Comparison of ENCODE assay signal across 34 cellular contexts in genomic region chr22:35173655-35174054, GRCh38.
"Had no signal": no experiment of that assay in that cellular context is flagged by ENCODE, and none has a peak within 500 bp of the region (broad histone marks: within the 10 kb centered on the region; RNA-seq: fewer than 3 reads in every experiment).

No MANE protein-coding gene starts in this region.

- H3K27ac ChIP-seq: adrenal gland, body of pancreas, brain microvascular endothelial cell, breast epithelium, VCaP had no signal

- H3K4me3 Mint-ChIP-seq: activated B cell treated with CpG ODN at 0.5 μM for 24 hours; activated CD4-positive, alpha-beta memory T cell treated with anti-CD3 and anti-CD28 coated beads, Interleukin-2, amount 10 ng/mL, durations not matched to agents 7 days and 5 days; activated CD4-positive, alpha-beta T cell treated with anti-CD3 and anti-CD28 coated beads, Interleukin-2, amount 10 ng/mL, durations not matched to agents 7 days and 5 days; activated CD8-positive, alpha-beta memory T cell treated with anti-CD3 and anti-CD28 coated beads, Interleukin-2, amount 10 ng/mL, durations not matched to agents 7 days and 5 days; activated CD8-positive, alpha-beta T cell treated with anti-CD3 and anti-CD28 coated beads, Interleukin-2, amount 10 ng/mL, durations not matched to agents 7 days and 5 days; activated naive CD4-positive, alpha-beta T cell treated with anti-CD3 and anti-CD28 coated beads for 36 hours; activated naive CD8-positive, alpha-beta T cell treated with anti-CD3 and anti-CD28 coated beads for 36 hours; activated T-cell treated with anti-CD3 and anti-CD28 coated beads, Interleukin-2, amount 50 U/mL, for 24 hours; T-helper 1 cell treated with Interleukin-12 subunit alpha and Interleukin-12 subunit beta and Interleukin-4 antibody, amounts not matched to agents 30 μg/mL and 1 μg/mL, for 36 hours; T-helper 2 cell treated with Interferon-gamma antibody and Interleukin-4, amounts not matched to agents 5 μg/mL and 100 μg/mL, for 36 hours had no signal

- DNase-seq: activated B cell treated with CpG ODN at 0.5 μM for 24 hours; activated CD4-positive, alpha-beta memory T cell treated with anti-CD3 and anti-CD28 coated beads, Interleukin-2, amount 10 ng/mL, durations not matched to agents 7 days and 5 days; activated CD4-positive, alpha-beta T cell treated with anti-CD3 and anti-CD28 coated beads for 4 hours; activated CD4-positive, alpha-beta T cell treated with anti-CD3 and anti-CD28 coated beads, Interleukin-2, amount 10 ng/mL, durations not matched to agents 7 days and 5 days; activated CD4-positive, alpha-beta T cell treated with anti-CD3 and anti-CD28 coated beads, Interleukin-2, amount 50 U/mL, for 48 hours; activated CD4-positive, CD25-positive, alpha-beta regulatory T cell treated with anti-CD3 and anti-CD28 coated beads, Interleukin-2, amount 50 U/mL, for 72 hours; activated CD8-positive, alpha-beta memory T cell treated with anti-CD3 and anti-CD28 coated beads for 24 hours; activated CD8-positive, alpha-beta memory T cell treated with anti-CD3 and anti-CD28 coated beads, Interleukin-2, amount 10 ng/mL, durations not matched to agents 7 days and 5 days; activated CD8-positive, alpha-beta memory T cell treated with anti-CD3 and anti-CD28 coated beads, Interleukin-2, amount 50 U/mL, for 48 hours; activated CD8-positive, alpha-beta T cell treated with anti-CD3 and anti-CD28 coated beads, Interleukin-2, amount 10 ng/mL, durations not matched to agents 7 days and 5 days; activated effector memory CD4-positive, alpha-beta T cell treated with anti-CD3 and anti-CD28 coated beads, Interleukin-2, amount 50 U/mL, for 16 hours; activated gamma-delta T cell treated with Interleukin-2 at 50 U/mL for 16 hours; activated naive CD4-positive, alpha-beta T cell; activated naive CD4-positive, alpha-beta T cell treated with anti-CD3 and anti-CD28 coated beads for 36 hours; activated naive CD4-positive, alpha-beta T cell treated with anti-CD3 and anti-CD28 coated beads, Interleukin-2, amount 50 U/mL, for 16 hours; activated naive CD8-positive, alpha-beta T cell treated with anti-CD3 and anti-CD28 coated beads for 36 hours; activated T-cell treated with anti-CD3 and anti-CD28 coated beads, Interleukin-2, amount 50 U/mL, for 24 hours; activated T-cell treated with anti-CD3 and anti-CD28 coated beads, Interleukin-2, amount 50 U/mL, for 48 hours; adrenal gland; amniotic stem cell; aorta; body of pancreas; brain microvascular endothelial cell; central memory CD4-positive, alpha-beta T cell; SW 1271; T-helper 1 cell; T-helper 2 cell; T-helper 9 cell had no signal

- H3K4me3 ChIP-seq: adrenal gland, body of pancreas, breast epithelium had no signal

- H3K9me3 ChIP-seq: adrenal gland, body of pancreas, breast epithelium had no signal

- H3K4me1 ChIP-seq: adrenal gland, body of pancreas, breast epithelium had no signal

- H3K27ac Mint-ChIP-seq: activated B cell treated with CpG ODN at 0.5 μM for 24 hours; activated CD4-positive, alpha-beta memory T cell treated with anti-CD3 and anti-CD28 coated beads, Interleukin-2, amount 10 ng/mL, durations not matched to agents 7 days and 5 days; activated CD4-positive, alpha-beta T cell treated with anti-CD3 and anti-CD28 coated beads, Interleukin-2, amount 10 ng/mL, durations not matched to agents 7 days and 5 days; activated CD8-positive, alpha-beta memory T cell treated with anti-CD3 and anti-CD28 coated beads, Interleukin-2, amount 10 ng/mL, durations not matched to agents 7 days and 5 days; activated CD8-positive, alpha-beta T cell treated with anti-CD3 and anti-CD28 coated beads, Interleukin-2, amount 10 ng/mL, durations not matched to agents 7 days and 5 days; activated naive CD4-positive, alpha-beta T cell treated with anti-CD3 and anti-CD28 coated beads for 36 hours; activated naive CD4-positive, alpha-beta T cell treated with anti-CD3 and anti-CD28 coated beads, Interleukin-2, amount 50 U/mL, for 72 hours; activated naive CD8-positive, alpha-beta T cell treated with anti-CD3 and anti-CD28 coated beads for 36 hours; activated T-cell treated with anti-CD3 and anti-CD28 coated beads, Interleukin-2, amount 50 U/mL, for 24 hours; activated T-helper 2 cell treated with anti-CD3 and anti-CD28 coated beads, Interferon-gamma antibody, Interleukin-2, Interleukin-4, amounts not matched to agents 10 μg/mL and 5 μg/mL and 100 μg/mL, durations not matched to agents 14 hours and 24 hours and 36 hours; T-helper 1 cell treated with Interleukin-12 subunit alpha and Interleukin-12 subunit beta and Interleukin-4 antibody, amounts not matched to agents 30 μg/mL and 1 μg/mL, for 36 hours; T-helper 2 cell treated with Interferon-gamma antibody and Interleukin-4, amounts not matched to agents 5 μg/mL and 100 μg/mL, for 36 hours had no signal

- H3K4me1 Mint-ChIP-seq: activated B cell treated with CpG ODN at 0.5 μM for 24 hours; activated CD4-positive, alpha-beta memory T cell treated with anti-CD3 and anti-CD28 coated beads, Interleukin-2, amount 10 ng/mL, durations not matched to agents 7 days and 5 days; activated CD4-positive, alpha-beta T cell treated with anti-CD3 and anti-CD28 coated beads, Interleukin-2, amount 10 ng/mL, durations not matched to agents 7 days and 5 days; activated CD8-positive, alpha-beta memory T cell treated with anti-CD3 and anti-CD28 coated beads, Interleukin-2, amount 10 ng/mL, durations not matched to agents 7 days and 5 days; activated naive CD8-positive, alpha-beta T cell treated with anti-CD3 and anti-CD28 coated beads for 36 hours had no signal

- H3K9me3 Mint-ChIP-seq: activated B cell treated with CpG ODN at 0.5 μM for 24 hours; activated CD4-positive, alpha-beta memory T cell treated with anti-CD3 and anti-CD28 coated beads, Interleukin-2, amount 10 ng/mL, durations not matched to agents 7 days and 5 days; activated CD4-positive, alpha-beta T cell treated with anti-CD3 and anti-CD28 coated beads, Interleukin-2, amount 10 ng/mL, durations not matched to agents 7 days and 5 days; activated naive CD4-positive, alpha-beta T cell treated with anti-CD3 and anti-CD28 coated beads, Interleukin-2, amount 50 U/mL, for 72 hours; activated T-cell treated with anti-CD3 and anti-CD28 coated beads, Interleukin-2, amount 50 U/mL, for 24 hours; activated T-helper 2 cell treated with anti-CD3 and anti-CD28 coated beads, Interferon-gamma antibody, Interleukin-2, Interleukin-4, amounts not matched to agents 10 μg/mL and 5 μg/mL and 100 μg/mL, durations not matched to agents 14 hours and 24 hours and 36 hours; T-helper 1 cell treated with Interleukin-12 subunit alpha and Interleukin-12 subunit beta and Interleukin-4 antibody, amounts not matched to agents 30 μg/mL and 1 μg/mL, for 36 hours; T-helper 2 cell treated with Interferon-gamma antibody and Interleukin-4, amounts not matched to agents 5 μg/mL and 100 μg/mL, for 36 hours had no signal

- H3K27me3 ChIP-seq: adrenal gland, body of pancreas, brain microvascular endothelial cell had no signal

- ATAC-seq: activated CD8-positive, alpha-beta memory T cell treated with anti-CD3 and anti-CD28 coated beads, Interleukin-2, amount 10 ng/mL, durations not matched to agents 7 days and 5 days; activated CD8-positive, alpha-beta T cell treated with anti-CD3 and anti-CD28 coated beads, Interleukin-2, amount 10 ng/mL, durations not matched to agents 7 days and 5 days; activated naive CD4-positive, alpha-beta T cell treated with anti-CD3 and anti-CD28 coated beads, Interleukin-2, amount 50 U/mL, for 72 hours; body of pancreas had no signal

- H3K36me3 Mint-ChIP-seq: activated CD8-positive, alpha-beta memory T cell treated with anti-CD3 and anti-CD28 coated beads, Interleukin-2, amount 10 ng/mL, durations not matched to agents 7 days and 5 days; activated naive CD4-positive, alpha-beta T cell treated with anti-CD3 and anti-CD28 coated beads, Interleukin-2, amount 50 U/mL, for 72 hours had no signal

- H3K36me3 ChIP-seq: adrenal gland, brain microvascular endothelial cell, breast epithelium had no signal
